ENCODE assay signal across 22 cellular contexts in genomic region chr12:3842517-3842916, GRCh38.
"Had no signal": no experiment of that assay in that cellular context is flagged by ENCODE, and none has a peak within 500 bp of the region (broad histone marks: within the 10 kb centered on the region; RNA-seq: fewer than 3 reads in every experiment).

No MANE protein-coding gene starts in this region.

- H3K27ac ChIP-seq: HL-60, KMS-11, RWPE1 had no signal

- DNase-seq: Kasumi-1, MV-4-11, NCI-H1048, NCI-H1105, NCI-H1417, NCI-H146, NCI-H1694 treated with DMSO at 0.1 percent for 48 hours, NCI-H1930, NCI-H2081, NCI-H2107, NCI-H2227 treated with DMSO at 0.1 percent for 48 hours, NCI-H524 treated with DMSO at 0.1 percent for 48 hours, NCI-H69, NCI-H774, SHP77, SK-N-SH had no signal

- H3K27me3 Mint-ChIP-seq: IgD-negative memory B cell had no signal

- H3K9me2 ChIP-seq: SK-N-SH had no signal

- H3K9ac ChIP-seq: KMS-11, SK-N-SH had no signal

- H3K4me2 ChIP-seq: KMS-11, SK-N-SH had no signal

- FAIRE-seq: K562 had no signal

- ATAC-seq: K562, Panc1 had no signal

- H3K4me3 ChIP-seq: K562 had no signal
